3 cellular contexts compared by ENCODE assay signal in genomic region chr7:135147899-135148721, GRCh38.
A peak's percentile ranks its signal among the peaks of the same experiment; 100 is the strongest.
TF ChIP-seq lines count a peak whose summit lies in the region.

Gene TMEM140 (plus strand): TSS chr7:135148072. CDS start chr7:135164442, 16,370 bp downstream.

TF ChIP-seq in A549, 52 proteins besides CTCF, POLR2A, EP300 and RAD21 (continued from another document):
- peak; percentile 57 to 68; a peak in 3 of 4 replicates for TF ChIP-seq CEBPB (IDR thresholded peaks at IDR 0.05)

TF ChIP-seq in SK-N-SH treated with all-trans-retinoic acid at 6 μM for 48 hours, 23 proteins besides CTCF, POLR2A, EP300 and RAD21 (continued from another document):
- TF ChIP-seq CSRNP3 (CRISPR knock-in tag; IDR thresholded peaks at IDR 0.05) (no peak), CREB5 (CRISPR knock-in tag; IDR thresholded peaks at IDR 0.05; ENCODE audit: low read depth) (no peak), ZC3H10 (CRISPR knock-in tag; IDR thresholded peaks at IDR 0.05) (no peak), GLIS3 (CRISPR knock-in tag; IDR thresholded peaks at IDR 0.05) (no peak), POU6F1 (CRISPR knock-in tag; IDR thresholded peaks at IDR 0.05; ENCODE audit: borderline replicate concordance, low read depth) (no peak), CSDC2 (CRISPR knock-in tag; IDR thresholded peaks at IDR 0.05) (no peak), BACH2 (CRISPR knock-in tag; IDR thresholded peaks at IDR 0.05; ENCODE audit: borderline replicate concordance) (no peak), ESRRG (CRISPR knock-in tag; IDR thresholded peaks at IDR 0.05) (no peak)

TF ChIP-seq in GM12878, 131 proteins besides CTCF, POLR2A, EP300 and RAD21 (continued from another document and continues in another):
- peak; percentile 66; the same call in 1 of the 2 replicates for TF ChIP-seq ASH2L (IDR thresholded peaks at IDR 0.05; ENCODE audit: borderline replicate concordance, low read depth)
- peak; percentile 82 for TF ChIP-seq CUX1 (IDR thresholded peaks at IDR 0.05; ENCODE audit: insufficient replicate concordance, low read depth, low read length)
- peak; percentile 94 for TF ChIP-seq ATF2 (IDR thresholded peaks at IDR 0.05; ENCODE audit: low read length)
- no peak; the same call in 1 of the 2 replicates for TF ChIP-seq CBFB (IDR thresholded peaks at IDR 0.05; ENCODE audit: low read depth)
- no peak for TF ChIP-seq SRF (IDR thresholded peaks at IDR 0.05; ENCODE audit: low read depth in 2 of 2, low read length in 2 of 2)
- peak; percentile 30; the same call in 1 of the 2 replicates for TF ChIP-seq BCL11A (IDR thresholded peaks at IDR 0.05; ENCODE audit: low read depth, low read length)
- peak; percentile 58 for TF ChIP-seq NR2F1 (conservative IDR thresholded peaks at IDR 0.05)
- TF ChIP-seq ESRRA (IDR thresholded peaks at IDR 0.05; ENCODE audit: low read length): no peak
- TF ChIP-seq RELB (IDR thresholded peaks at IDR 0.05; ENCODE audit: low read depth): peak; percentile 67
- peak; percentile 48 for TF ChIP-seq DPF2 (IDR thresholded peaks at IDR 0.05)
- peak; percentile 24 for TF ChIP-seq SP1 (IDR thresholded peaks at IDR 0.05; ENCODE audit: low read depth, low read length)
- TF ChIP-seq SPI1 (IDR thresholded peaks at IDR 0.05; ENCODE audit: borderline replicate concordance, insufficient read depth, low read depth, low read length): peak; percentile 60; the same call in 1 of the 2 replicates
- 0 out of 2 replicates have a peak, but pooled peaks have one; percentile 43 for TF ChIP-seq FOXM1 (IDR thresholded peaks at IDR 0.05; ENCODE audit: low read depth, low read length)
- peak; percentile 86; the same call in 1 of the 2 replicates for TF ChIP-seq SIN3A (IDR thresholded peaks at IDR 0.05; ENCODE audit: low read depth, low read length)
- TF ChIP-seq MEF2B (IDR thresholded peaks at IDR 0.05; ENCODE audit: partially characterized antibody, poor library complexity, severe bottlenecking): peak; percentile 40
- peak; percentile 49; the same call in 2 of the 3 replicates for TF ChIP-seq POU2F2 (IDR thresholded peaks at IDR 0.05; ENCODE audit: borderline replicate concordance, low read depth, low read length)
- TF ChIP-seq POLR2AphosphoS5 (IDR thresholded peaks at IDR 0.05; ENCODE audit: low read length): peak; percentile 95
- no peak; the same call in 1 of the 2 replicates for TF ChIP-seq CHD1 (IDR thresholded peaks at IDR 0.05; ENCODE audit: low read depth, low read length)
- peak; percentile 77 for TF ChIP-seq ZNF592 (IDR thresholded peaks at IDR 0.05)
- no peak; the same call in 1 of the 2 replicates for TF ChIP-seq GATAD2B (conservative IDR thresholded peaks at IDR 0.05; ENCODE audit: low read depth)
- TF ChIP-seq MEF2A (IDR thresholded peaks at IDR 0.05; ENCODE audit: insufficient read depth, low read depth, low read length): 0 out of 2 replicates have a peak, but pooled peaks have one; percentile 28
- TF ChIP-seq MLLT1 (IDR thresholded peaks at IDR 0.05): peak; percentile 89
- peak; percentile 86; the same call in 1 of the 2 replicates for TF ChIP-seq NBN (IDR thresholded peaks at IDR 0.05)
- peak; percentile 61 for TF ChIP-seq PBX3 (IDR thresholded peaks at IDR 0.05; ENCODE audit: insufficient replicate concordance, low read depth, low read length)
- TF ChIP-seq ZSCAN29 (IDR thresholded peaks at IDR 0.05): no peak
- TF ChIP-seq RCOR1 (conservative IDR thresholded peaks at IDR 0.05; ENCODE audit: low read depth, low read length): 0 out of 2 replicates have a peak, but pooled peaks have one; percentile 10
- TF ChIP-seq IRF4 (IDR thresholded peaks at IDR 0.05; ENCODE audit: low read depth, low read length): peak; percentile 84
- no peak for TF ChIP-seq HCFC1 (IDR thresholded peaks at IDR 0.05; ENCODE audit: low read length)
- peak; percentile 69; the same call in 1 of the 2 replicates for TF ChIP-seq POLR2AphosphoS2 (IDR thresholded peaks at IDR 0.05; ENCODE audit: low read depth, low read length)
- peak; percentile 90 for TF ChIP-seq PAX8 (IDR thresholded peaks at IDR 0.05)
- peak; percentile 47 for TF ChIP-seq NKRF (conservative IDR thresholded peaks at IDR 0.05)
- TF ChIP-seq HDAC6 (IDR thresholded peaks at IDR 0.05; ENCODE audit: unreplicated experiment): no peak
- TF ChIP-seq NR2C2 (IDR thresholded peaks at IDR 0.05; ENCODE audit: borderline replicate concordance, control insufficient read depth, insufficient read length, low read depth): no peak
- TF ChIP-seq ETV6 (conservative IDR thresholded peaks at IDR 0.05 in 1 of 2, IDR thresholded peaks at IDR 0.05 in 1 of 2; ENCODE audit: borderline replicate concordance in 1 of 2, low read depth in 1 of 2): peak in 1 of 2 experiments; percentile 49; a peak in 1 of 4 replicates
- TF ChIP-seq RAD51 (IDR thresholded peaks at IDR 0.05): no peak; the same call in 1 of the 2 replicates
- TF ChIP-seq SMARCA5 (IDR thresholded peaks at IDR 0.05): peak; percentile 59; the same call in 1 of the 2 replicates
- no peak for TF ChIP-seq SUPT20H (IDR thresholded peaks at IDR 0.05; ENCODE audit: borderline replicate concordance, control insufficient read depth, low read depth, low read length)
- TF ChIP-seq RBBP5 (conservative IDR thresholded peaks at IDR 0.05): no peak; the same call in 1 of the 2 replicates
- no peak for TF ChIP-seq ATF3 (IDR thresholded peaks at IDR 0.05; ENCODE audit: borderline replicate concordance, extremely low read depth, low read depth, low read length)
- TF ChIP-seq NR2C1 (IDR thresholded peaks at IDR 0.05): peak; percentile 42
- peak; percentile 93 for TF ChIP-seq FOXK2 (IDR thresholded peaks at IDR 0.05)
